In genomic region chr14:22230517-22230916, GRCh38 we compare ENCODE assay signal across 13 cellular contexts.
"Had no signal": no experiment of that assay in that cellular context is flagged by ENCODE, and none has a peak within 500 bp of the region (broad histone marks: within the 10 kb centered on the region; RNA-seq: fewer than 3 reads in every experiment).

No MANE protein-coding gene starts in this region.

- H3K4me3 ChIP-seq: cardiac muscle cell, colonic mucosa, heart left ventricle, right atrium auricular region, thyroid gland had no signal

- FAIRE-seq: endothelial cell of umbilical vein, islet of Langerhans, small intestine, urothelium cell line had no signal

- H3K27me3 Mint-ChIP-seq: naive thymus-derived CD4-positive, alpha-beta T cell had no signal

- H3K4me1 ChIP-seq: colonic mucosa, heart left ventricle, right atrium auricular region, thyroid gland had no signal

- ATAC-seq: foreskin keratinocyte, heart left ventricle had no signal

- H3K27me3 ChIP-seq: cardiac muscle cell, colonic mucosa, foreskin keratinocyte, heart left ventricle, right atrium auricular region, thyroid gland had no signal

- H3K27ac ChIP-seq: cardiac muscle cell, colonic mucosa, foreskin keratinocyte, heart left ventricle, right atrium auricular region, thyroid gland, WERI-Rb-1 had no signal

- H3K36me3 ChIP-seq: cardiac muscle cell, colonic mucosa, heart left ventricle, right atrium auricular region, thyroid gland, WERI-Rb-1 had no signal

- H3K9me3 ChIP-seq: colonic mucosa, right atrium auricular region, thyroid gland had no signal

- DNase-seq: colonic mucosa, foreskin keratinocyte, heart left ventricle, nucleus accumbens, small intestine, thyroid gland, WERI-Rb-1 had no signal
